ENCODE assay signal across 8 cellular contexts in genomic region chr12:82687020-82687951, GRCh38. TPM values are rescaled to one million over a fixed set of nuclear protein-coding genes. Genes with fewer than 3 reads are reported as not detected.
A peak's percentile ranks its signal among the peaks of the same experiment; 100 is the strongest.
DNase-seq lines count a peak whose midpoint lies in the region; ATAC-seq and TF ChIP-seq lines count a peak whose summit lies in the region.

No MANE protein-coding gene starts in this region.

- DNase-seq in NCI-H146 treated with DMSO at 0.1 percent for 48 hours (lab: John Stamatoyannopoulos, UW; ENCODE audit: unreplicated experiment): peak; percentile 61
- DNase-seq in caudate nucleus (lab: John Stamatoyannopoulos, UW): peak in 33 of 61 donors; percentile 12 to 83 (median 59)
- peak; percentile 75 to 83 for DNase-seq in left colon
- peak; percentile 30 for DNase-seq in stimulated activated CD4-positive, alpha-beta T cell treated with anti-CD3 and anti-CD28 coated beads, Interleukin-2, amount 100 ng/mL, for 4 hours (ENCODE audit: low read depth)
- DNase-seq in epidermal melanocyte (ENCODE audit: insufficient read length, low spot score): no peak

- no peak for TF ChIP-seq CTCF in WI38 (IDR thresholded peaks at IDR 0.05; ENCODE audit: low read depth, low read length)

- ATAC-seq in GM18511 (IDR thresholded peaks at IDR 0.05; ENCODE audit: unreplicated experiment): peak; percentile 48
- ATAC-seq in HG02763 (IDR thresholded peaks at IDR 0.05; ENCODE audit: unreplicated experiment): peak; percentile 31
- ATAC-seq in left colon: peak; percentile 61

- H3K27ac ChIP-seq in caudate nucleus (ENCODE audit: low read depth, low read length): peak overlapping the region; percentile 100

- H3K4me3 ChIP-seq in WI38 (ENCODE audit: low read depth, low read length): peak overlapping the region; percentile 80

- intact Hi-C loops in left colon (cut with DNase I, micrococcal nuclease): no loop called here

RNA-seq across cellular contexts. Expression of gene TMTC2, which starts 0.6 kb away (rescaled TPM):
- 10 to 100 TPM; 11.6 to 14.7 TPM for total RNA-seq in left colon
